In the genomic region with DNA sequence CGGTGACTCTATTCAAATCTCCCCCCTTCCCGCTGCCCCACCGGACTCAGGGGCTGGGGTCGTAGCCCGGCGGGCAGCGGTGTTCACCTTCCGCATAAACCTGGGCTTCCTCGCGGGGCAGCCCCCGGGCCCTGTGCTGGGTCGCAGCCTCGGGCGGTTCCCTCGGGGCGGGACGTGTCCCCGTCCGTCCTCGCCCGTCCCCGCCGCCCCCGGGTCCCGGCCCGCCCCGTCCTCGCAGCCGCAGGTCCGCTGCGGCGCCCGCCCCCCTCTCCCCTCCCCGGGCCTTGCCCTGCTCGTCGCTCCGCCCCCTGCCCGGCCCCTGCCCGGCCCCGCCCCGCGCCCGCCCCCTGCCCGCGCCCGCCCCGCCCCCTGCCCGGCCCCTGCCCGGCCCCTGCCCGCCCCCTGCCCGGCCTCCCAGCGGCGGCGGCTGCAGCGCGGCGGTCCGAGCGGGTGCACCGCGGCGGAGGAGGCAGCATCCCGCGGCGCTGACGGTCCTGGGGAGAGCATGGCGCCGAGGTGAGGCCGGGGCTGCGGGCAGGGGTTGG, we compare ENCODE assay signal across 9 cellular contexts. TPM values are rescaled to one million over a fixed set of nuclear protein-coding genes. Genes with fewer than 3 reads are reported as not detected.
DNase-seq lines count a peak whose midpoint lies in the region; ATAC-seq and TF ChIP-seq lines count a peak whose summit lies in the region.
"Had no signal": no experiment of that assay in that cellular context is flagged by ENCODE, and none has a peak within 500 bp of the region (broad histone marks: within the 10 kb centered on the region; RNA-seq: fewer than 3 reads in every experiment).

A gene (plus strand): TSS at position 440 of the 545 bp plus-strand sequence. CDS start 66 bp downstream, at position 506.

- TF ChIP-seq CTCF in A673 (conservative IDR thresholded peaks at IDR 0.05; ENCODE audit: low read depth, low read length) (no peak), endothelial cell (IDR thresholded peaks at IDR 0.05; ENCODE audit: unreplicated experiment) (no peak), mesothelial cell of epicardium (IDR thresholded peaks at IDR 0.05; ENCODE audit: unreplicated experiment) (no peak)

- peaks cover 11% of the 10 kb centered on the region for H3K27me3 ChIP-seq in A673 (replicated peaks; ENCODE audit: insufficient read depth, low read depth, low read length, poor library complexity)

- H3K4me3 Mint-ChIP-seq in endothelial cell (ENCODE audit: unreplicated experiment) (peak within 1 kb of the TSS; percentile 91), mesothelial cell of epicardium (peak within 1 kb of the TSS; percentile 76)
- peak within 1 kb of the TSS; percentile 81 to 83 for H3K4me3 Mint-ChIP-seq in stimulated activated naive CD8-positive, alpha-beta T cell treated with anti-CD3 and anti-CD28 coated beads, Interleukin-15, amount 100 ng/mL, for 72 hours

- DNase-seq in A673 (ENCODE audit: low spot score) (peak; percentile 43), HEK293T (ENCODE audit: extremely low spot score) (peak; percentile 93), endothelial cell (ENCODE audit: low spot score) (peak; percentile 71), mesothelial cell of epicardium (ENCODE audit: low spot score in 2 of 2, unreplicated experiment in 2 of 2) (peak; percentile 57 to 60), foreskin melanocyte (no peak)
- DNase-seq in activated CD4-positive, alpha-beta T cell treated with anti-CD3 and anti-CD28 coated beads, Interleukin-2, amount 50 U/mL, for 1 hour, result peak; percentile 24
- peak in 1 of 2 donors; percentile 17 for DNase-seq in stimulated activated naive CD8-positive, alpha-beta T cell treated with anti-CD3 and anti-CD28 coated beads, Interleukin-15, amount 100 ng/mL, for 72 hours

- H3K27ac Mint-ChIP-seq in endothelial cell (ENCODE audit: unreplicated experiment), result no peak within 1 kb of the TSS
- peak within 1 kb of the TSS; percentile 85 for H3K27ac Mint-ChIP-seq in mesothelial cell of epicardium
- no peak within 1 kb of the TSS for H3K27ac Mint-ChIP-seq in stimulated activated naive CD8-positive, alpha-beta T cell treated with anti-CD3 and anti-CD28 coated beads, Interleukin-15, amount 100 ng/mL, for 72 hours

- H3K4me3 ChIP-seq in A673 (ENCODE audit: low read depth, low read length, poor library complexity, severe bottlenecking), result peak within 1 kb of the TSS; percentile 48
- H3K4me3 ChIP-seq: GM12878 had no signal

- H3K9me3 Mint-ChIP-seq in endothelial cell (ENCODE audit: unreplicated experiment), result no peaks in the 10 kb centered on the region
- peaks cover 9% of the 10 kb centered on the region for H3K9me3 Mint-ChIP-seq in mesothelial cell of epicardium
- peaks cover 0 to 10% of the 10 kb centered on the region in 2 donors for H3K9me3 Mint-ChIP-seq in stimulated activated naive CD8-positive, alpha-beta T cell treated with anti-CD3 and anti-CD28 coated beads, Interleukin-15, amount 100 ng/mL, for 72 hours

- H3K4me1 Mint-ChIP-seq in endothelial cell (ENCODE audit: unreplicated experiment) (peaks cover 18% of the 10 kb centered on the region), mesothelial cell of epicardium (peaks cover 47% of the 10 kb centered on the region)
- H3K4me1 Mint-ChIP-seq in stimulated activated naive CD8-positive, alpha-beta T cell treated with anti-CD3 and anti-CD28 coated beads, Interleukin-15, amount 100 ng/mL, for 72 hours, result peaks cover 22% of the 10 kb centered on the region

- H3K27me3 Mint-ChIP-seq in endothelial cell (ENCODE audit: unreplicated experiment) (peaks cover 8% of the 10 kb centered on the region), mesothelial cell of epicardium (ENCODE audit: low read depth) (peaks cover 18% of the 10 kb centered on the region)
- H3K27me3 Mint-ChIP-seq in stimulated activated naive CD8-positive, alpha-beta T cell treated with anti-CD3 and anti-CD28 coated beads, Interleukin-15, amount 100 ng/mL, for 72 hours, result peaks cover 87% of the 10 kb centered on the region

- H3K4me1 ChIP-seq in A673 (ENCODE audit: insufficient read depth, low read length, poor library complexity, severe bottlenecking), result peaks cover 5% of the 10 kb centered on the region

- ATAC-seq in stimulated activated naive CD8-positive, alpha-beta T cell treated with anti-CD3 and anti-CD28 coated beads, Interleukin-15, amount 100 ng/mL, for 72 hours, result peak; percentile 66
- no peak for ATAC-seq in GM21576 (IDR thresholded peaks at IDR 0.05; ENCODE audit: unreplicated experiment)
- ATAC-seq: GM12878 had no signal

- intact Hi-C loops in A673 (cut with micrococcal nuclease; ENCODE audit: unreplicated experiment), result no loop called here

- no peak within 1 kb of the TSS for H3K27ac ChIP-seq in A673 (ENCODE audit: low read depth, low read length, poor library complexity, severe bottlenecking)

- CTCF ChIA-PET in A673 (lab: Charles Lee), result no interaction called here
- CTCF ChIA-PET in HEK293T (lab: Yijun Ruan, JAX), result no interaction called here

- POLR2A ChIA-PET in A673 (lab: Charles Lee; ENCODE audit: low non-redundant PET), result no interaction called here
- POLR2A ChIA-PET in HEK293T (lab: Yijun Ruan, JAX), result no interaction called here

- H3K36me3 ChIP-seq in A673 (ENCODE audit: insufficient read depth, low read length, poor library complexity, severe bottlenecking), result no peaks in the 10 kb centered on the region

- H3K9me3 ChIP-seq in A673 (ENCODE audit: low read depth, low read length, poor library complexity, severe bottlenecking), result no peaks in the 10 kb centered on the region

- no TSS peak for BruUV-seq in A673 (replicated peaks; lab: Mats Ljungman, UMichigan)

- peaks cover 3% of the 10 kb centered on the region for H3K36me3 Mint-ChIP-seq in endothelial cell (ENCODE audit: low read depth, unreplicated experiment)
- H3K36me3 Mint-ChIP-seq in mesothelial cell of epicardium, result peaks cover 6% of the 10 kb centered on the region

TF ChIP-seq in HEK293T, 16 proteins besides CTCF, POLR2A, EP300 and RAD21:
- TF ChIP-seq TARDBP (IDR thresholded peaks at IDR 0.05), result no peak
- TF ChIP-seq FOXK2 (IDR thresholded peaks at IDR 0.05), result no peak
- no peak for TF ChIP-seq HDGF (IDR thresholded peaks at IDR 0.05; ENCODE audit: borderline replicate concordance)
- TF ChIP-seq LEF1 (IDR thresholded peaks at IDR 0.05; ENCODE audit: borderline replicate concordance), result no peak
- TF ChIP-seq, protein P1, sequence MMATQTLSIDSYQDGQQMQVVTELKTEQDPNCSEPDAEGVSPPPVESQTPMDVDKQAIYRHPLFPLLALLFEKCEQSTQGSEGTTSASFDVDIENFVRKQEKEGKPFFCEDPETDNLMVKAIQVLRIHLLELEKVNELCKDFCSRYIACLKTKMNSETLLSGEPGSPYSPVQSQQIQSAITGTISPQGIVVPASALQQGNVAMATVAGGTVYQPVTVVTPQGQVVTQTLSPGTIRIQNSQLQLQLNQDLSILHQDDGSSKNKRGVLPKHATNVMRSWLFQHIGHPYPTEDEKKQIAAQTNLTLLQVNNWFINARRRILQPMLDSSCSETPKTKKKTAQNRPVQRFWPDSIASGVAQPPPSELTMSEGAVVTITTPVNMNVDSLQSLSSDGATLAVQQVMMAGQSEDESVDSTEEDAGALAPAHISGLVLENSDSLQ (IDR thresholded peaks at IDR 0.05), result no peak
- no peak for TF ChIP-seq FOXM1 (IDR thresholded peaks at IDR 0.05; ENCODE audit: borderline replicate concordance)
TF ChIP-seq in HEK293T: peak in this region for 0.

RNA-seq across cellular contexts. Expression of the gene that starts here (rescaled TPM):
- 3.3 and 5.0 TPM in 2 replicates for total RNA-seq in A673 (2021)
- total RNA-seq in endothelial cell (ENCODE audit: unreplicated experiment), result 61.1 TPM
- total RNA-seq in mesothelial cell of epicardium, result 302 to 315 TPM (median 305 TPM) in 3 replicates

Comparison
In these comparisons a context has a peak if more than half of its experiments do, and no peak if none do; other contexts are left out.
1. RNA of the gene that starts here (total RNA-seq): 302 to 315 TPM in mesothelial cell of epicardium and 61.1 TPM in endothelial cell (single experiment); 3.3 to 5.0 TPM in A673; every median in the first group is over 10 times any median in the second.
2. Peak in every context shown above with its lines, with median percentiles within 50 percentile points of each other: H3K4me3 Mint-ChIP-seq.